14 cellular contexts compared by ENCODE assay signal in the genomic region with DNA sequence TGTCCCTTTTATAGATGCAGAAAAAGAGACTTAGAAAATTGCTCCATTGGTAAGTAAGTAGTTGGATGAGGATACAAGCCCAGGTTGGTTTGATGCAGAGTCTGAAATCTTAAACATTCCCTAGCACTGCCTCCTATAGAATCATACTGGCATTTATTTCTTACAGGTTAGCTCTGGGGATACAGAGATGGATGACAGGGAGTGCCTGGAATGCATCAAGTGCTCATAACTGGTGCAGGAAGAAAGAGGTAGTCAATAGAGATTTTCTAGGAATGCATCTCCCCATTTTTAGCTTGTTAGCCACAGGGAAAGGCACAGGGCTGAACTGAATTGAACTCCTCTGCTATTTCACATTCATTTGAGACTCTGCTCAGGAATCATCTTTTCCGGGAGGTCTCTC.
DNase-seq lines count a peak whose midpoint lies in the region; ATAC-seq and TF ChIP-seq lines count a peak whose summit lies in the region.
"Had no signal": no experiment of that assay in that cellular context is flagged by ENCODE, and none has a peak within 500 bp of the region (broad histone marks: within the 10 kb centered on the region; RNA-seq: fewer than 3 reads in every experiment).

No MANE protein-coding gene starts in this region.

- no peak overlapping the region for H3K27ac ChIP-seq in IMR-90 (ENCODE audit: insufficient read depth, low read length)
- peak overlapping the region; percentile 34 for H3K27ac ChIP-seq in trophoblast cell (ENCODE audit: low read depth, low read length)
- H3K27ac ChIP-seq: BLaER1 treated with 17β-estradiol and CSF1 and Interleukin-3, amounts not matched to agents 10 nM and 100 nM; RWPE1 had no signal

- DNase-seq in EH (ENCODE audit: low read depth) (peak; percentile 53), IMR-90 (peak; percentile 19), astrocyte of the spinal cord (ENCODE audit: low read depth, low spot score) (no peak), trophoblast cell (no peak), NCI-H345 treated with DMSO at 0.1 percent for 48 hours (lab: John Stamatoyannopoulos, UW; ENCODE audit: unreplicated experiment) (no peak)
- no peak for DNase-seq in stimulated activated naive B cell treated with anti-CD40 and anti-IgM and Interleukin-4, amounts not matched to agents 10 μg/mL and 1 μg/mL and 100 μg/mL, for 72 hours
- DNase-seq: CD8-positive, alpha-beta T cell; NCI-H1105 treated with DMSO at 0.1 percent for 48 hours; NCI-H1694 treated with DMSO at 0.1 percent for 48 hours; NCI-H2107; NCI-H524 had no signal

- no peak overlapping the region for H3K4me3 ChIP-seq in IMR-90 (ENCODE audit: insufficient read depth, low read depth, low read length)
- no peak overlapping the region for H3K4me3 ChIP-seq in astrocyte of the spinal cord (ENCODE audit: low read depth, low read length)
- H3K4me3 ChIP-seq in trophoblast cell (ENCODE audit: low read depth, low read length) = no peak overlapping the region
- H3K4me3 ChIP-seq: BLaER1 treated with 17β-estradiol and CSF1 and Interleukin-3, amounts not matched to agents 10 nM and 100 nM had no signal

- H3K4me2 ChIP-seq in IMR-90 (ENCODE audit: low read depth, low read length) = no peak overlapping the region
- H3K4me2 ChIP-seq in trophoblast cell (ENCODE audit: low read length) = peak overlapping the region; percentile 7
- H3K4me2 ChIP-seq: BLaER1 treated with 17β-estradiol and CSF1 and Interleukin-3, amounts not matched to agents 10 nM and 100 nM had no signal

- H3K9me3 Mint-ChIP-seq in stimulated activated naive B cell treated with anti-CD40 and anti-IgM and Interleukin-4, amounts not matched to agents 10 μg/mL and 1 μg/mL and 100 μg/mL, for 72 hours = no peaks in the 10 kb centered on the region
- H3K9me3 Mint-ChIP-seq: CD8-positive, alpha-beta T cell had no signal

- H4K5ac ChIP-seq in IMR-90 (ENCODE audit: low read depth, low read length) = peak overlapping the region; percentile 63; the same call in 1 of the 2 replicates

- H3K79me1 ChIP-seq in IMR-90 (ENCODE audit: low read depth in 1 of 2, low read length in 2 of 2) = no peaks in the 10 kb centered on the region
- H3K79me1 ChIP-seq in trophoblast cell (ENCODE audit: low read length) = peaks cover 17% of the 10 kb centered on the region

- H2BK15ac ChIP-seq in IMR-90 (ENCODE audit: low read depth, low read length) = peak overlapping the region; percentile 29; the same call in 1 of the 3 replicates

- TF ChIP-seq CTCF in IMR-90 (conservative IDR thresholded peaks at IDR 0.05; ENCODE audit: low read depth, low read length) (no peak), astrocyte of the spinal cord (IDR thresholded peaks at IDR 0.05; ENCODE audit: low read depth, low read length) (peak; percentile 2)

- intact Hi-C loops in IMR-90 (cut with micrococcal nuclease) = no loop called here

- peaks cover 0 to under 1% of the 10 kb centered on the region in 2 donors for H3K27me3 Mint-ChIP-seq in stimulated activated naive B cell treated with anti-CD40 and anti-IgM and Interleukin-4, amounts not matched to agents 10 μg/mL and 1 μg/mL and 100 μg/mL, for 72 hours

- no peak for TF ChIP-seq RAD21 in IMR-90 (IDR thresholded peaks at IDR 0.05; ENCODE audit: low read length)

- in situ Hi-C loops in IMR-90 (cut with MboI; ENCODE audit: low sequenced_read_pairs) (no loop called here), astrocyte of the spinal cord (cut with HindIII; ENCODE audit: low sequenced_read_pairs) (no loop called here)

- no peaks in the 10 kb centered on the region for H4K20me1 ChIP-seq in IMR-90 (ENCODE audit: insufficient read depth, low read length)
- H4K20me1 ChIP-seq: BLaER1 treated with 17β-estradiol and CSF1 and Interleukin-3, amounts not matched to agents 10 nM and 100 nM had no signal

- TF ChIP-seq POLR2A in IMR-90 (IDR thresholded peaks at IDR 0.05; ENCODE audit: low read depth, low read length) = no peak

- H3K18ac ChIP-seq in IMR-90 (ENCODE audit: low read depth, low read length) (peak overlapping the region; percentile 60; the same call in 1 of the 2 replicates), trophoblast cell (ENCODE audit: low read length) (no peak overlapping the region)

- no peaks in the 10 kb centered on the region for H3K36me3 Mint-ChIP-seq in stimulated activated naive B cell treated with anti-CD40 and anti-IgM and Interleukin-4, amounts not matched to agents 10 μg/mL and 1 μg/mL and 100 μg/mL, for 72 hours
- H3K36me3 Mint-ChIP-seq: CD8-positive, alpha-beta T cell had no signal

- no peak overlapping the region for H2AK9ac ChIP-seq in IMR-90 (replicated peaks; ENCODE audit: low read depth, low read length, poor library complexity)

- H3K9me3 ChIP-seq in IMR-90 (ENCODE audit: control insufficient read depth, insufficient read depth, low read length) = no peaks in the 10 kb centered on the region
- no peaks in the 10 kb centered on the region for H3K9me3 ChIP-seq in trophoblast cell (ENCODE audit: insufficient read depth, low read depth, low read length)
- H3K9me3 ChIP-seq: BLaER1 treated with 17β-estradiol and CSF1 and Interleukin-3, amounts not matched to agents 10 nM and 100 nM had no signal

- no peak overlapping the region for H2BK20ac ChIP-seq in IMR-90 (ENCODE audit: low read depth, low read length)

- no peak overlapping the region for H2BK12ac ChIP-seq in trophoblast cell (ENCODE audit: low read length)

- H4K91ac ChIP-seq in IMR-90 (ENCODE audit: insufficient read depth, low read depth, low read length) = no peak overlapping the region
- no peak overlapping the region for H4K91ac ChIP-seq in trophoblast cell (ENCODE audit: low read depth, low read length)

- dilution Hi-C loops in IMR-90 (cut with HindIII; ENCODE audit: low sequenced_read_pairs, unreplicated experiment) = no loop called here

- POLR2A ChIA-PET in IMR-90 (lab: Charles Lee; ENCODE audit: unreplicated experiment) = no interaction called here

- H2AFZ ChIP-seq in IMR-90 (replicated peaks; ENCODE audit: low read length, poor library complexity) = no peak overlapping the region
- no peak overlapping the region for H2AFZ ChIP-seq in trophoblast cell (ENCODE audit: insufficient read depth, low read length, poor library complexity)

- no peak overlapping the region for H3K27ac Mint-ChIP-seq in stimulated activated naive B cell treated with anti-CD40 and anti-IgM and Interleukin-4, amounts not matched to agents 10 μg/mL and 1 μg/mL and 100 μg/mL, for 72 hours
- H3K27ac Mint-ChIP-seq: CD8-positive, alpha-beta T cell had no signal

- H3K9ac ChIP-seq in IMR-90 (ENCODE audit: low read depth, low read length) (no peak overlapping the region), trophoblast cell (ENCODE audit: low read length) (no peak overlapping the region)
- H3K9ac ChIP-seq: BLaER1 treated with 17β-estradiol and CSF1 and Interleukin-3, amounts not matched to agents 10 nM and 100 nM had no signal

- H3K14ac ChIP-seq in IMR-90 (replicated peaks; ENCODE audit: low read depth, low read length) (no peak overlapping the region), trophoblast cell (ENCODE audit: low read length) (no peak overlapping the region)

- CTCF ChIA-PET in IMR-90 (lab: Yijun Ruan, JAX) = interaction anchor here (1.0 to 1.2 kb wide), 2 partner anchors 29 to 1101 kb away, joined by 3 to 5 read pairs; no protein-coding TSS in a partner anchor

- ATAC-seq in IMR-90 (ENCODE audit: low read depth) (no peak; the same call in 1 of the 2 replicates), GM19324 (IDR thresholded peaks at IDR 0.05; ENCODE audit: low FRiP score, unreplicated experiment) (no peak)
- no peak for ATAC-seq in stimulated activated naive B cell treated with anti-CD40 and anti-IgM and Interleukin-4, amounts not matched to agents 10 μg/mL and 1 μg/mL and 100 μg/mL, for 72 hours (replicated peaks)
- ATAC-seq: CD8-positive, alpha-beta T cell had no signal

- BruUV-seq in IMR-90 (replicated peaks; lab: Mats Ljungman, UMichigan) = no TSS peak

- H4K8ac ChIP-seq in IMR-90 (ENCODE audit: low read depth in 2 of 2, low read length in 2 of 2) (peak overlapping the region in 1 of 2 experiments; percentile 11; a peak in 1 of 4 replicates), trophoblast cell (ENCODE audit: low read depth, low read length) (no peak overlapping the region)

- H3K9me1 ChIP-seq in IMR-90 (ENCODE audit: insufficient read depth, low read length) = no peaks in the 10 kb centered on the region

- H3K4me1 ChIP-seq in IMR-90 (ENCODE audit: control insufficient read depth, insufficient read depth, low read length) = peaks cover 2% of the 10 kb centered on the region
- H3K4me1 ChIP-seq in trophoblast cell (ENCODE audit: control insufficient read depth in 1 of 2, insufficient read depth in 2 of 2, low read length in 2 of 2) = peaks cover 5 to 8% of the 10 kb centered on the region in 2 experiments

- H2BK5ac ChIP-seq in IMR-90 (ENCODE audit: low read depth, low read length, poor library complexity, severe bottlenecking) = no peak overlapping the region
- H2BK5ac ChIP-seq in trophoblast cell (ENCODE audit: low read depth, low read length, poor library complexity) = peak overlapping the region; percentile 42

- peak overlapping the region; percentile 66; the same call in 1 of the 2 replicates for H2AK5ac ChIP-seq in IMR-90 (ENCODE audit: low read depth, low read length)
- H2AK5ac ChIP-seq in trophoblast cell (ENCODE audit: low read length) = no peak overlapping the region

- H3K4ac ChIP-seq in IMR-90 (ENCODE audit: low read depth, low read length) (peak overlapping the region; percentile 4; the same call in 1 of the 2 replicates), trophoblast cell (ENCODE audit: low read depth, low read length) (no peak overlapping the region)

- 86% methylated on average over 1 of the region's 1 CpG; no CpG with 5 or more reads in 1 of the 2 experiments for WGBS in IMR-90 (ENCODE audit: extremely low coverage in 2 of 2, insufficient read length in 1 of 2), 2 experiments
- no CpG with 5 or more reads among the region's 1 CpG for WGBS in trophoblast cell (ENCODE audit: extremely low coverage, insufficient coverage, insufficient read length)

- H3K27me3 ChIP-seq in IMR-90 (ENCODE audit: control insufficient read depth, insufficient read depth, low read length) (no peaks in the 10 kb centered on the region), trophoblast cell (ENCODE audit: insufficient read depth, low read length) (no peaks in the 10 kb centered on the region)
- H3K27me3 ChIP-seq: BLaER1 treated with 17β-estradiol and CSF1 and Interleukin-3, amounts not matched to agents 10 nM and 100 nM had no signal

- no peak overlapping the region for H3K56ac ChIP-seq in IMR-90 (ENCODE audit: extremely low read depth, insufficient read depth, low read length)

- H3K23ac ChIP-seq in IMR-90 (ENCODE audit: low read depth, low read length) (no peak overlapping the region), trophoblast cell (ENCODE audit: low read length) (no peak overlapping the region)

- H4K12ac ChIP-seq in trophoblast cell (ENCODE audit: low read depth, low read length) = no peak overlapping the region

- no peaks in the 10 kb centered on the region for H3K4me1 Mint-ChIP-seq in stimulated activated naive B cell treated with anti-CD40 and anti-IgM and Interleukin-4, amounts not matched to agents 10 μg/mL and 1 μg/mL and 100 μg/mL, for 72 hours

- H3K4me3 Mint-ChIP-seq in stimulated activated naive B cell treated with anti-CD40 and anti-IgM and Interleukin-4, amounts not matched to agents 10 μg/mL and 1 μg/mL and 100 μg/mL, for 72 hours = no peak overlapping the region
- H3K4me3 Mint-ChIP-seq: CD8-positive, alpha-beta T cell had no signal

- no peaks in the 10 kb centered on the region for H3K79me2 ChIP-seq in trophoblast cell (ENCODE audit: control insufficient read depth, insufficient read depth, low read length, poor library complexity)

- H3K36me3 ChIP-seq in IMR-90 (ENCODE audit: control insufficient read depth, insufficient read depth, low read length) (no peaks in the 10 kb centered on the region), trophoblast cell (ENCODE audit: control insufficient read depth in 1 of 2, insufficient read depth in 2 of 2, low read length in 2 of 2) (no peaks in the 10 kb centered on the region)
- H3K36me3 ChIP-seq: BLaER1 treated with 17β-estradiol and CSF1 and Interleukin-3, amounts not matched to agents 10 nM and 100 nM had no signal

- H2BK120ac ChIP-seq in IMR-90 (ENCODE audit: low read depth, low read length) = peak overlapping the region; percentile 7
- H2BK120ac ChIP-seq in trophoblast cell (ENCODE audit: insufficient read depth, low read length, poor library complexity) = no peak overlapping the region

Comparison
In these comparisons a context has a peak if more than half of its experiments do, and no peak if none do; other contexts are left out.
1. DNase-seq: peak in EH (single experiment) and IMR-90 (single experiment); none in astrocyte of the spinal cord (single experiment), trophoblast cell (0 of 2), NCI-H345 treated with DMSO at 0.1 percent for 48 hours (single experiment) and stimulated activated naive B cell treated with anti-CD40 and anti-IgM and Interleukin-4, amounts not matched to agents 10 μg/mL and 1 μg/mL and 100 μg/mL, for 72 hours (single experiment).